Comparison of ENCODE assay signal across 9 cellular contexts in genomic region chr22:24289138-24289537, GRCh38. TPM values are rescaled to one million over a fixed set of nuclear protein-coding genes. Genes with fewer than 3 reads are reported as not detected.
DNase-seq lines count a peak whose midpoint lies in the region; ATAC-seq and TF ChIP-seq lines count a peak whose summit lies in the region.
"Had no signal": no experiment of that assay in that cellular context is flagged by ENCODE, and none has a peak within 500 bp of the region (broad histone marks: within the 10 kb centered on the region; RNA-seq: fewer than 3 reads in every experiment).

No MANE protein-coding gene starts in this region.

- H3K79me2 ChIP-seq in GM23248 (ENCODE audit: insufficient read depth) (peaks cover 80% of the 10 kb centered on the region), smooth muscle cell (ENCODE audit: low read depth) (peaks cover 52% of the 10 kb centered on the region)

- TF ChIP-seq CTCF in right atrium auricular region (IDR thresholded peaks at IDR 0.05): no peak
- no peak for TF ChIP-seq CTCF in smooth muscle cell (IDR thresholded peaks at IDR 0.05; ENCODE audit: borderline replicate concordance, insufficient read depth, poor library complexity, severe bottlenecking)

- H2AFZ ChIP-seq in GM23248 (no peak overlapping the region), smooth muscle cell (ENCODE audit: low read depth) (no peak overlapping the region)

- peaks cover 24% of the 10 kb centered on the region for H3K4me1 Mint-ChIP-seq in T-helper 2 cell treated with Interferon-gamma antibody and Interleukin-4, amounts not matched to agents 5 μg/mL and 100 μg/mL, for 36 hours (ENCODE audit: low read depth)

- H3K36me3 ChIP-seq in GM23248 (ENCODE audit: low read depth) (no peaks in the 10 kb centered on the region), right atrium auricular region (no peaks in the 10 kb centered on the region), smooth muscle cell (ENCODE audit: low read depth) (no peaks in the 10 kb centered on the region)

- H3K9me3 ChIP-seq in GM23248 (ENCODE audit: low read depth): no peaks in the 10 kb centered on the region
- H3K9me3 ChIP-seq in right atrium auricular region: no peaks in the 10 kb centered on the region
- no peaks in the 10 kb centered on the region for H3K9me3 ChIP-seq in smooth muscle cell (replicated peaks; ENCODE audit: low read depth)

- no peak overlapping the region for H3K4me3 Mint-ChIP-seq in T-helper 2 cell treated with Interferon-gamma antibody and Interleukin-4, amounts not matched to agents 5 μg/mL and 100 μg/mL, for 36 hours

- H3F3A ChIP-seq in GM23248 (ENCODE audit: insufficient read depth) (peaks cover 46% of the 10 kb centered on the region), smooth muscle cell (ENCODE audit: low read depth) (peaks cover 25% of the 10 kb centered on the region)

- H3K9ac ChIP-seq in GM23248 (peak overlapping the region; percentile 38), smooth muscle cell (ENCODE audit: low read depth) (peak overlapping the region; percentile 28)

- H3K9me3 Mint-ChIP-seq in T-helper 2 cell treated with Interferon-gamma antibody and Interleukin-4, amounts not matched to agents 5 μg/mL and 100 μg/mL, for 36 hours: no peaks in the 10 kb centered on the region

- H3K4me2 ChIP-seq in GM23248 (ENCODE audit: unreplicated experiment) (peak overlapping the region; percentile 71), smooth muscle cell (peak overlapping the region; percentile 79)

- no peak for ATAC-seq in HG02759 (IDR thresholded peaks at IDR 0.05; ENCODE audit: unreplicated experiment)

- peak; percentile 90 for DNase-seq in GM23248
- peak; percentile 85 for DNase-seq in astrocyte of the hippocampus (ENCODE audit: low read depth, low spot score)
- no peak for DNase-seq in right atrium auricular region (ENCODE audit: low spot score)
- no peak for DNase-seq in smooth muscle cell (lab: John Stamatoyannopoulos, UW; ENCODE audit: unreplicated experiment)
- DNase-seq in NCI-H510A treated with DMSO at 0.1 percent for 48 hours (lab: John Stamatoyannopoulos, UW): no peak
- no peak for DNase-seq in GOT3 (lab: John Stamatoyannopoulos, UW)
- no peak for DNase-seq in T-helper 2 cell treated with Interferon-gamma antibody and Interleukin-4, amounts not matched to agents 5 μg/mL and 100 μg/mL, for 36 hours (ENCODE audit: low spot score)

- peak overlapping the region; percentile 55 for H3K4me3 ChIP-seq in GM23248
- peak overlapping the region in 1 of 2 donors; percentile 1 for H3K4me3 ChIP-seq in right atrium auricular region
- peak overlapping the region; percentile 9 for H3K4me3 ChIP-seq in smooth muscle cell

- H3K9me2 ChIP-seq in GM23248 (ENCODE audit: insufficient read depth): no peaks in the 10 kb centered on the region

- H3K27me3 Mint-ChIP-seq in T-helper 2 cell treated with Interferon-gamma antibody and Interleukin-4, amounts not matched to agents 5 μg/mL and 100 μg/mL, for 36 hours (ENCODE audit: low read depth): no peaks in the 10 kb centered on the region

- H3K4me1 ChIP-seq in GM23248 (ENCODE audit: insufficient read depth): peaks cover 52% of the 10 kb centered on the region
- H3K4me1 ChIP-seq in right atrium auricular region: peaks cover 0 to 83% of the 10 kb centered on the region in 2 donors
- peaks cover 33% of the 10 kb centered on the region for H3K4me1 ChIP-seq in smooth muscle cell (ENCODE audit: low read depth)

- H3K36me3 Mint-ChIP-seq in T-helper 2 cell treated with Interferon-gamma antibody and Interleukin-4, amounts not matched to agents 5 μg/mL and 100 μg/mL, for 36 hours (ENCODE audit: low read depth): peaks cover 8% of the 10 kb centered on the region

- H3K27ac ChIP-seq in GM23248 (peak overlapping the region; percentile 69), right atrium auricular region (peak overlapping the region; percentile 78 to 92), smooth muscle cell (ENCODE audit: low read depth) (peak overlapping the region; percentile 81)

- H4K20me1 ChIP-seq in GM23248 (ENCODE audit: insufficient read depth): no peaks in the 10 kb centered on the region
- peaks cover 41% of the 10 kb centered on the region for H4K20me1 ChIP-seq in smooth muscle cell (ENCODE audit: low read depth)

- no peak overlapping the region for H3K27ac Mint-ChIP-seq in T-helper 2 cell treated with Interferon-gamma antibody and Interleukin-4, amounts not matched to agents 5 μg/mL and 100 μg/mL, for 36 hours

- no peaks in the 10 kb centered on the region for H3K27me3 ChIP-seq in GM23248 (replicated peaks; ENCODE audit: insufficient read depth)
- H3K27me3 ChIP-seq in right atrium auricular region: no peaks in the 10 kb centered on the region
- H3K27me3 ChIP-seq in smooth muscle cell (ENCODE audit: low read depth): no peaks in the 10 kb centered on the region

- whole genome bisulfite sequencing in GM23248 (ENCODE audit: low coverage in 1 of 2, low lambda C conversion rate in 2 of 2, missing lambda C conversion rate in 2 of 2), 2 experiments: 0% methylated on average over 4 of the region's 4 CpGs
- 2% methylated on average over 4 of the region's 4 CpGs for WGBS in smooth muscle cell (ENCODE audit: low lambda C conversion rate)

- in situ Hi-C loops in GM23248 (cut with MboI): no loop called here

RNA-seq across cellular contexts. Expression of gene SPECC1L, which starts 18.5 kb away (rescaled TPM):
- total RNA-seq in GM23248 (2014; rRNA removed; shearing (Covaris generic)): 34.0 and 39.1 TPM in 2 replicates
- polyA plus RNA-seq in GM23248 (2016; fragmentation: Nextera tagmentation; extraction: Ambion mirVana): 21.1 and 23.9 TPM in 2 replicates
- total RNA-seq in right atrium auricular region: 10 to 100 TPM; 33.6 to 39.1 TPM
- 19.1 and 19.5 TPM in 2 replicates for total RNA-seq in smooth muscle cell
- 10.0 and 16.1 TPM in 2 replicates for polyA plus RNA-seq in smooth muscle cell

RNA-seq across cellular contexts. Expression of gene GGT5, which starts 44.3 kb away (rescaled TPM):
- total RNA-seq in GM23248 (2014; rRNA removed; shearing (Covaris generic)): 0.38 and 1.3 TPM in 2 replicates
- 5.0 and 5.1 TPM in 2 replicates for polyA plus RNA-seq in GM23248 (2016; fragmentation: Nextera tagmentation; extraction: Ambion mirVana)
- total RNA-seq in right atrium auricular region: 10 to 100 TPM; 36.2 to 58.7 TPM
- 3.7 and 5.4 TPM in 2 replicates for total RNA-seq in smooth muscle cell
- polyA plus RNA-seq in smooth muscle cell: 12.4 and 12.8 TPM in 2 replicates
- total RNA-seq: activated CD8-positive, alpha-beta memory T cell treated with anti-CD3 and anti-CD28 coated beads for 36 hours had no signal

Comparison
In these comparisons a context has a peak if more than half of its experiments do, and no peak if none do; other contexts are left out.
1. DNase-seq: peak in GM23248 (single experiment) and astrocyte of the hippocampus (single experiment); none in right atrium auricular region (single experiment), smooth muscle cell (single experiment), NCI-H510A treated with DMSO at 0.1 percent for 48 hours (single experiment), GOT3 (single experiment) and T-helper 2 cell treated with Interferon-gamma antibody and Interleukin-4, amounts not matched to agents 5 μg/mL and 100 μg/mL, for 36 hours (single experiment).
2. Peak in every context shown above with its lines, with median percentiles within 50 percentile points of each other: H3K27ac ChIP-seq.